15 cellular contexts compared by ENCODE assay signal in the genomic region with DNA sequence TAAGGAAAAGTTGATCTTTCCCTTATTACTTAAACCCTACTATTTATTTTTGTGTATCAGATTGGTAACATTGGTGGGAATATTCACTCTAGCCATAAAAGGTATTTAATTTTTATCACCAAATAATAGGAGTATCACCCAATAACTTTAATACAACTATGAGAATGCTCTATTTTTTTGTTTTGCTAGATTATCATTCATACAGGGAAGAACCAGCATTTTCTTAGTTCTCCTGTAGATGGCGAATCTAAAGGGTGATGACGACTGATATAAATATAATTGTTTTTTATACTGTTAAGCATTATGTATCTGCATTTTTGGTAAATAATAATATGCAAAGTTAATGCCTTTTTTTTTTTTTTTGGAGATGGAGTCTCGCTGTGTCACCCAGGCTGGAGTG. TPM values are rescaled to one million over a fixed set of nuclear protein-coding genes. Genes with fewer than 3 reads are reported as not detected.
DNase-seq lines count a peak whose midpoint lies in the region; ATAC-seq, FAIRE-seq and TF ChIP-seq lines count a peak whose summit lies in the region.
"Had no signal": no experiment of that assay in that cellular context is flagged by ENCODE, and none has a peak within 500 bp of the region (broad histone marks: within the 10 kb centered on the region; RNA-seq: fewer than 3 reads in every experiment).

No MANE protein-coding gene starts in this region.

- FAIRE-seq in A204.1 (lab: Jason Lieb, UNC) = peak; percentile 84

- no peak for ATAC-seq in RWPE2 (ENCODE audit: low read depth)
- ATAC-seq in HG02870 (IDR thresholded peaks at IDR 0.05; ENCODE audit: unreplicated experiment) = no peak
- no peak for ATAC-seq in HG03135 (IDR thresholded peaks at IDR 0.05; ENCODE audit: unreplicated experiment)

- H3K27me3 ChIP-seq in GM06990 (replicated peaks; ENCODE audit: control insufficient read depth, insufficient read depth, low read length) (no peaks in the 10 kb centered on the region), RWPE2 (ENCODE audit: insufficient read depth, poor library complexity, severe bottlenecking) (no peaks in the 10 kb centered on the region)
- H3K27me3 ChIP-seq: ascending aorta, BLaER1, transverse colon had no signal

- H3K36me3 ChIP-seq in GM06990 (ENCODE audit: control insufficient read depth, insufficient read depth, low read length) (no peaks in the 10 kb centered on the region), RWPE2 (ENCODE audit: low read depth) (no peaks in the 10 kb centered on the region)
- H3K36me3 ChIP-seq: ascending aorta, BLaER1, prostate gland, transverse colon had no signal

- H3K9me3 ChIP-seq in RWPE2 (ENCODE audit: severe bottlenecking) = no peaks in the 10 kb centered on the region
- H3K9me3 ChIP-seq: ascending aorta, BLaER1, prostate gland, transverse colon had no signal

- H3K4me1 ChIP-seq in RWPE2 (ENCODE audit: insufficient read depth, poor library complexity, severe bottlenecking) = no peaks in the 10 kb centered on the region
- H3K4me1 ChIP-seq: ascending aorta, BLaER1, prostate gland, transverse colon had no signal

- peak; percentile 19 for TF ChIP-seq CTCF in GM06990 (IDR thresholded peaks at IDR 0.05; ENCODE audit: insufficient read depth, low read length, poor library complexity, severe bottlenecking)
- peak; percentile 31 for TF ChIP-seq CTCF in RWPE2 (IDR thresholded peaks at IDR 0.05; ENCODE audit: poor library complexity, severe bottlenecking)

- H3K4me3 ChIP-seq in GM06990 (replicated peaks; ENCODE audit: low read depth, low read length) (no peak overlapping the region), RWPE2 (ENCODE audit: severe bottlenecking) (no peak overlapping the region)
- H3K4me3 ChIP-seq: ascending aorta, BLaER1, prostate gland, transverse colon had no signal

- DNase-seq in GM06990 (ENCODE audit: extremely low read depth, insufficient read length) (no peak), RWPE2 (ENCODE audit: low spot score) (no peak), fibroblast of peridontal ligament (ENCODE audit: extremely low read depth) (peak; percentile 51), cerebellum (ENCODE audit: low spot score) (no peak), COR-L47 (lab: John Stamatoyannopoulos, UW) (no peak)
- DNase-seq: activated CD4-positive, alpha-beta T cell treated with anti-CD3 and anti-CD28 coated beads, Interleukin-2, amount 10 ng/mL, durations not matched to agents 24 days and 14 days; Karpas-422; T-helper 2 cell; transverse colon had no signal

- H3K27ac ChIP-seq in RWPE2 (ENCODE audit: poor library complexity, severe bottlenecking) = no peak overlapping the region
- H3K27ac ChIP-seq: ascending aorta, BLaER1, prostate gland, transverse colon had no signal

RNA-seq across cellular contexts. Expression of gene FRY, which starts 7.9 kb away (rescaled TPM):
- total RNA-seq in cerebellum = 76.3 TPM
